8 cellular contexts compared by ENCODE assay signal in the genomic region with DNA sequence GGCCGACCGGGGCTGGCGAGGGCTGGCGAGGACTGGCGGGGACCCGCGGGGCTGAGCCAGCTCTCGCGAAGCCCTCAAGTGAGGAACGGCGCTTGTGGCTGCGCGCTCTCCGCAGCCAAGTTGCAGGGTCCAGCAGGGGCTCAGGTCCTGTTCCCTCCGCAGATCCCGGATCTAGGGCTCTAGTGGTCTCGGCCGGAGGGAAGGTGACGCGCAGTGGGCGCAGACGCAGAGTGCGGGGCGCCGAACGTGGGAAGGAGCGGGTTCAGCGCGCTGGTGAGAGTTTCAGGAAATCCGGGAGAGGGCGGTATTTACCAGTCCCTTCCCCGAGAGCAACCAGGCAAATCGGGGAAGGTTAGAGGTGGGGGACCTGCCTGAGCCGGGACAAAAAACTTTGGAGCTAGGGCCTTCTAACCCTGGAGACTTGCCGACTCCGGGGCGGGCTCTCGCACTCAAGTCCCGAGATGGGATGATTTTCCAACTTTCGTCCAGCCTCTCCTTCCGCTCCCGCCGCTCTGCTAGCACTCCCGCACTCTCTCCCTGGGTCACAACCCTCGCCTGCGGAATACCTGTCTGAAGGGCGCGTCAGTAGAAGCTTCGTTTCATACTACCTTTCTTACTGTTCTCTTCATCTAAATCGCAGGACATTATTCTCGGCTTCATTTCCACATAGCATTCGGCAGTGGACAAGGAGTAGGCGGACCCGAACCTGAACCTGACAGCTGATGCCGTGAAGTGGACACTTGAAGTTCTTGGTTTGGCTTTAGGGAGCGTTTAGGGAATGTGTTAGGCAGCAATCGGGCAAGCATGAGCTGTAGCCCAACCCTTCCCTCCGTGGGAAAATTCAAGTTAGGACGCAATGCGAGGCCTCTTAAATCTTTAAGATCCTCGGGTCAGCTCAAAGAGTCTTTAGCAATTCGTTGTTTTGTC. TPM values are rescaled to one million over a fixed set of nuclear protein-coding genes. Genes with fewer than 3 reads are reported as not detected.
DNase-seq lines count a peak whose midpoint lies in the region; ATAC-seq lines count a peak whose summit lies in the region.

No MANE protein-coding gene starts in this region.

- H3K9ac ChIP-seq in adipocyte (ENCODE audit: low read length) = no peak overlapping the region

- H3K27me3 ChIP-seq in adipocyte (replicated peaks; ENCODE audit: control insufficient read depth, insufficient read depth, low read length) (peaks cover 89% of the 10 kb centered on the region), thymus (ENCODE audit: control insufficient read depth, insufficient read depth) (peaks cover 43% of the 10 kb centered on the region)

- H3K27ac ChIP-seq in thymus (ENCODE audit: low read depth) = peak overlapping the region; percentile 79

- H3K9me3 ChIP-seq in adipocyte (ENCODE audit: control insufficient read depth, low read length) (no peaks in the 10 kb centered on the region), thymus (ENCODE audit: control insufficient read depth) (peaks cover 1% of the 10 kb centered on the region)

- peak; percentile 57 for DNase-seq in COR-L47 (lab: John Stamatoyannopoulos, UW)
- peak; percentile 25 for DNase-seq in M059J (ENCODE audit: low read depth)
- DNase-seq in adipocyte (ENCODE audit: low read depth) = peak; percentile 90
- DNase-seq in iPS-NIHi7 (ENCODE audit: extremely low spot score) = peak; percentile 71
- no peak for DNase-seq in foreskin melanocyte
- DNase-seq in 8988T = no peak

- H3K4me1 ChIP-seq in adipocyte (ENCODE audit: control insufficient read depth, insufficient read depth, low read length) (peaks cover 15% of the 10 kb centered on the region), thymus (ENCODE audit: control insufficient read depth, insufficient read depth, low read length) (no peaks in the 10 kb centered on the region)

- ATAC-seq in GM18517 (IDR thresholded peaks at IDR 0.05; ENCODE audit: unreplicated experiment) = no peak

- H3K36me3 ChIP-seq in adipocyte (ENCODE audit: control insufficient read depth, insufficient read depth, low read length, severe bottlenecking) (no peaks in the 10 kb centered on the region), thymus (ENCODE audit: control insufficient read depth, insufficient read depth) (no peaks in the 10 kb centered on the region)

- H3K4me3 ChIP-seq in adipocyte (ENCODE audit: low read length) (peak overlapping the region; percentile 74), thymus (ENCODE audit: low read length) (peak overlapping the region; percentile 30)

- WGBS in thymus = 4% methylated on average over 62 of the region's 62 CpGs

RNA-seq across cellular contexts. Expression of a gene that starts 13.6 kb away (rescaled TPM):
- 1.7 and 2.2 TPM in 2 replicates for total RNA-seq in M059J (2014; rRNA removed; shearing (Covaris generic))
- polyA plus RNA-seq in thymus = 30.9 TPM

Comparison
In these comparisons a context has a peak if more than half of its experiments do, and no peak if none do; other contexts are left out.
1. DNase-seq: peak in COR-L47 (single experiment), M059J (single experiment), adipocyte (single experiment) and iPS-NIHi7 (single experiment); none in foreskin melanocyte (single experiment) and 8988T (single experiment).